ENCODE assay signal across 8 cellular contexts in genomic region chr1:150575518-150576366, GRCh38. TPM values are rescaled to one million over a fixed set of nuclear protein-coding genes. Genes with fewer than 3 reads are reported as not detected.
DNase-seq lines count a peak whose midpoint lies in the region; ATAC-seq and TF ChIP-seq lines count a peak whose summit lies in the region.

No MANE protein-coding gene starts in this region.

- peak overlapping the region; percentile 99 for H3K9ac ChIP-seq in OCI-LY3 (ENCODE audit: low read length)

- DNase-seq in GM12864 (ENCODE audit: low read depth) (no peak), erythroblast (lab: John Stamatoyannopoulos, UW) (no peak), psoas muscle (no peak), DMS114 treated with DMSO at 0.1 percent for 48 hours (lab: John Stamatoyannopoulos, UW; ENCODE audit: unreplicated experiment) (no peak), left colon (no peak)

- TF ChIP-seq CTCF in GM12864 (IDR thresholded peaks at IDR 0.05; ENCODE audit: low read depth, low read length, missing control alignments) (no peak), OCI-LY3 (IDR thresholded peaks at IDR 0.05; ENCODE audit: low read depth, low read length) (no peak), psoas muscle (IDR thresholded peaks at IDR 0.05) (no peak)

- H3K27me3 ChIP-seq in OCI-LY3 (ENCODE audit: low read depth, low read length), result no peaks in the 10 kb centered on the region
- H3K27me3 ChIP-seq in psoas muscle (ENCODE audit: insufficient read depth in 3 of 3, low read length in 2 of 3), result no peaks in the 10 kb centered on the region

- H2AFZ ChIP-seq in OCI-LY3 (ENCODE audit: low read depth, low read length), result no peak overlapping the region

- peak overlapping the region; percentile 94 for H3K4me2 ChIP-seq in OCI-LY3 (ENCODE audit: low read length)

- H3K27ac ChIP-seq in OCI-LY3 (ENCODE audit: low read length), result peak overlapping the region; percentile 89
- H3K27ac ChIP-seq in psoas muscle, result peak overlapping the region; percentile 100

- 0 to 3% (median 3%) methylated on average over 1 of the region's 1 CpG for WGBS in psoas muscle, 3 donors

- H3K4me1 ChIP-seq in OCI-LY3 (ENCODE audit: low read length), result peaks cover 59% of the 10 kb centered on the region
- peaks cover 41% of the 10 kb centered on the region for H3K4me1 ChIP-seq in psoas muscle

- H3K79me2 ChIP-seq in OCI-LY3 (ENCODE audit: low read length), result peaks cover 95% of the 10 kb centered on the region

- H3K9me3 ChIP-seq in OCI-LY3 (ENCODE audit: insufficient read depth, low read length), result no peaks in the 10 kb centered on the region
- no peaks in the 10 kb centered on the region for H3K9me3 ChIP-seq in psoas muscle

- peak; percentile 23 to 62 (median 56) for ATAC-seq in psoas muscle
- no peak for ATAC-seq in left colon
- ATAC-seq in HG03521 (IDR thresholded peaks at IDR 0.05; ENCODE audit: unreplicated experiment), result no peak
- ATAC-seq in HG02970 (IDR thresholded peaks at IDR 0.05; ENCODE audit: low FRiP score, unreplicated experiment), result no peak

- H3K4me3 ChIP-seq in GM12864 (ENCODE audit: low read depth, low read length) (peak overlapping the region; percentile 98), OCI-LY3 (ENCODE audit: low read length) (peak overlapping the region; percentile 81), psoas muscle (peak overlapping the region; percentile 92)

- peaks cover 72% of the 10 kb centered on the region for H3K36me3 ChIP-seq in OCI-LY3 (replicated peaks; ENCODE audit: low read depth, low read length)
- peaks cover 18 to 71% of the 10 kb centered on the region in 2 donors for H3K36me3 ChIP-seq in psoas muscle (ENCODE audit: insufficient read depth in 1 of 2, low read depth in 1 of 2)

- peaks cover 73% of the 10 kb centered on the region for H4K20me1 ChIP-seq in OCI-LY3 (ENCODE audit: insufficient read depth, low read length)

- intact Hi-C loops in psoas muscle (cut with DNase I), result loop anchor here (5.0 kb wide), 1 partner anchor 47 kb away; no protein-coding TSS in a partner anchor
- intact Hi-C loops in left colon (cut with DNase I, micrococcal nuclease), result no loop called here

- TF ChIP-seq POLR2A in erythroblast (IDR thresholded peaks at IDR 0.05; ENCODE audit: low read length), result peak; percentile 17

RNA-seq across cellular contexts. Expression of gene MCL1, which starts 3.7 kb away (rescaled TPM):
- 100 to 1,000 TPM; 101 to 192 (median 129) TPM for total RNA-seq in psoas muscle
- polyA plus RNA-seq in psoas muscle, result 100 to 1,000 TPM in 2 of 3 donors, 10 to 100 TPM in 1; 97.2 to 179 (median 108) TPM
- 100 to 1,000 TPM; 263 TPM for total RNA-seq in left colon

RNA-seq across cellular contexts. Expression of gene ADAMTSL4, which starts 26.5 kb away (rescaled TPM):
- total RNA-seq in psoas muscle (100 to 1,000 TPM in 1 of 4 donors, 10 to 100 TPM in 3; 17.1 to 109 (median 31.6) TPM), left colon (1 to 10 TPM; 6.9 to 9.5 TPM)
- 10 to 100 TPM in 2 of 3 donors, 1 to 10 TPM in 1; 7.4 to 32.6 (median 20.4) TPM for polyA plus RNA-seq in psoas muscle

RNA-seq across cellular contexts. Expression of gene ENSA, which starts 53.7 kb away (rescaled TPM):
- total RNA-seq in psoas muscle (100 to 1,000 TPM; 120 to 196 (median 162) TPM), left colon (100 to 1,000 TPM; 175 to 222 TPM)
- polyA plus RNA-seq in psoas muscle, result 100 to 1,000 TPM in 2 of 3 donors, 10 to 100 TPM in 1; 76.7 to 199 (median 130) TPM

Comparison
In these comparisons a context has a peak if more than half of its experiments do, and no peak if none do; other contexts are left out.
1. ATAC-seq: peak in psoas muscle (4 of 4); none in left colon (single experiment), HG03521 (single experiment) and HG02970 (single experiment).
2. intact Hi-C loops: an anchor here in psoas muscle (5.0 kb wide); none called in left colon.
3. Peak in every context shown above with its lines, with median percentiles within 50 percentile points of each other: H3K4me3 ChIP-seq.